8 cellular contexts compared by ENCODE assay signal in the genomic region with DNA sequence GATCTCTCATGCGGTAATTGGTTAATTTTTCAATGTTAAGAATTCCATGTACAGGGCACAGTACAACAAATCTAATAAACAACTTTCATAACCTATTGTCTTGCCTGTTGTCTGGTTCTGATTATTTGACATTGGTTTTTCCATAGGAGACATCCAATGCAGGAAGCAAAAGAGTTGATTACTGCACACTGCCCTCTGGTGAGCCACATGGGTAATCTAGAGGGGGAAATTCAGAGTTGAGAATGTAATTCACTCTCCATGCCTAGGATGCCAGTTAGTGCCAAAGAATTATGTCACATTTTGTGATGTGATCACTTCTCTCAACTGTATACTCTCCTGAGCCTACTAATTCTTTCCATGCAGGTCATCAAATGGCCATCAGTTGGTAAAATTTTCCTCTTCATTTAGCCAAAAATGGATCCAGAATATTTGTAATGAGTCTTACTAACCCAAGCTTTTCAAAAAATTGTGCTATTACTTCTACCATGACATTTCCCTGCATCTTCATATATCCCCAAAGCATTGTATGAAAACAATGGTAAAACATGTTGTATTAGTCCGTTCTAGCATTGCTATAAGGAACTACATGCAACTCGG. TPM values are rescaled to one million over a fixed set of nuclear protein-coding genes. Genes with fewer than 3 reads are reported as not detected.
A peak's percentile ranks its signal among the peaks of the same experiment; 100 is the strongest.
DNase-seq lines count a peak whose midpoint lies in the region; ATAC-seq and TF ChIP-seq lines count a peak whose summit lies in the region.

No MANE protein-coding gene starts in this region.

- no peak overlapping the region for H3K4me3 Mint-ChIP-seq in activated T-cell treated with anti-CD3 and anti-CD28 coated beads, Interleukin-2, amount 50 U/mL, for 24 hours

- H3K36me3 Mint-ChIP-seq in activated T-cell treated with anti-CD3 and anti-CD28 coated beads, Interleukin-2, amount 50 U/mL, for 24 hours (ENCODE audit: low read depth): no peaks in the 10 kb centered on the region

- in situ Hi-C loops in T47D (cut with HindIII; ENCODE audit: low pct_unique_long_range_greater_than_20kb, low sequenced_read_pairs): no loop called here

- H3K4me1 ChIP-seq in cardiac muscle cell (ENCODE audit: low read depth): no peaks in the 10 kb centered on the region
- H3K4me1 ChIP-seq in right atrium auricular region: no peaks in the 10 kb centered on the region

- no peak overlapping the region for H3K27ac Mint-ChIP-seq in activated T-cell treated with anti-CD3 and anti-CD28 coated beads, Interleukin-2, amount 50 U/mL, for 24 hours

- H3K27me3 ChIP-seq in cardiac muscle cell: no peaks in the 10 kb centered on the region
- no peaks in the 10 kb centered on the region for H3K27me3 ChIP-seq in right atrium auricular region

- peaks cover 3% of the 10 kb centered on the region for H3K9me3 Mint-ChIP-seq in activated T-cell treated with anti-CD3 and anti-CD28 coated beads, Interleukin-2, amount 50 U/mL, for 24 hours

- no peak overlapping the region for H3K27ac ChIP-seq in cardiac muscle cell
- H3K27ac ChIP-seq in right atrium auricular region: no peak overlapping the region

- H3K36me3 ChIP-seq in cardiac muscle cell (no peaks in the 10 kb centered on the region), right atrium auricular region (no peaks in the 10 kb centered on the region)

- no peaks in the 10 kb centered on the region for H3K27me3 Mint-ChIP-seq in activated T-cell treated with anti-CD3 and anti-CD28 coated beads, Interleukin-2, amount 50 U/mL, for 24 hours

- ATAC-seq in HG03045 (IDR thresholded peaks at IDR 0.05; ENCODE audit: unreplicated experiment): no peak

- peaks cover 11% of the 10 kb centered on the region for H3K4me1 Mint-ChIP-seq in activated T-cell treated with anti-CD3 and anti-CD28 coated beads, Interleukin-2, amount 50 U/mL, for 24 hours (ENCODE audit: low read depth)

- DNase-seq in cardiac muscle cell (ENCODE audit: low read depth in 1 of 2, low spot score in 1 of 2): peak; percentile 36 to 80
- DNase-seq in right atrium auricular region (ENCODE audit: low spot score): no peak
- DNase-seq in NCI-H345 treated with DMSO at 0.1 percent for 48 hours (lab: John Stamatoyannopoulos, UW; ENCODE audit: unreplicated experiment): peak; percentile 4
- DNase-seq in T47D (ENCODE audit: low read depth in 1 of 2, low spot score in 1 of 2): peak; percentile 39 to 73
- peak; percentile 83 for DNase-seq in lung microvascular endothelial cell (ENCODE audit: low read depth in 2 of 2)
- DNase-seq in 8988T: no peak
- no peak for DNase-seq in activated T-cell treated with anti-CD3 and anti-CD28 coated beads, Interleukin-2, amount 50 U/mL, for 24 hours

- H3K4me3 ChIP-seq in cardiac muscle cell (no peak overlapping the region), right atrium auricular region (no peak overlapping the region)

- H3K9me3 ChIP-seq in cardiac muscle cell (ENCODE audit: low read depth): no peaks in the 10 kb centered on the region
- no peaks in the 10 kb centered on the region for H3K9me3 ChIP-seq in right atrium auricular region

- TF ChIP-seq CTCF in cardiac muscle cell (IDR thresholded peaks at IDR 0.05; ENCODE audit: low read depth, low read length): peak; percentile 84
- TF ChIP-seq CTCF in right atrium auricular region (IDR thresholded peaks at IDR 0.05): peak in 1 of 2 donors; percentile 53

RNA-seq across cellular contexts. Expression of a gene that starts 17.7 kb away (rescaled TPM):
- total RNA-seq in cardiac muscle cell (10.9 and 13.9 TPM in 2 replicates), right atrium auricular region (10 to 100 TPM; 33.6 to 36.1 TPM), lung microvascular endothelial cell (4.1 and 6.3 TPM in 2 replicates)
- polyA plus RNA-seq in cardiac muscle cell: 25.5 and 26.3 TPM in 2 replicates

Comparison
In these comparisons a context has a peak if more than half of its experiments do, and no peak if none do; other contexts are left out.
1. DNase-seq: peak in cardiac muscle cell (2 of 2), NCI-H345 treated with DMSO at 0.1 percent for 48 hours (single experiment), T47D (2 of 2) and lung microvascular endothelial cell (2 of 2); none in right atrium auricular region (single experiment), 8988T (single experiment) and activated T-cell treated with anti-CD3 and anti-CD28 coated beads, Interleukin-2, amount 50 U/mL, for 24 hours (single experiment).